1 cellular context compared by ENCODE assay signal in the genomic region with DNA sequence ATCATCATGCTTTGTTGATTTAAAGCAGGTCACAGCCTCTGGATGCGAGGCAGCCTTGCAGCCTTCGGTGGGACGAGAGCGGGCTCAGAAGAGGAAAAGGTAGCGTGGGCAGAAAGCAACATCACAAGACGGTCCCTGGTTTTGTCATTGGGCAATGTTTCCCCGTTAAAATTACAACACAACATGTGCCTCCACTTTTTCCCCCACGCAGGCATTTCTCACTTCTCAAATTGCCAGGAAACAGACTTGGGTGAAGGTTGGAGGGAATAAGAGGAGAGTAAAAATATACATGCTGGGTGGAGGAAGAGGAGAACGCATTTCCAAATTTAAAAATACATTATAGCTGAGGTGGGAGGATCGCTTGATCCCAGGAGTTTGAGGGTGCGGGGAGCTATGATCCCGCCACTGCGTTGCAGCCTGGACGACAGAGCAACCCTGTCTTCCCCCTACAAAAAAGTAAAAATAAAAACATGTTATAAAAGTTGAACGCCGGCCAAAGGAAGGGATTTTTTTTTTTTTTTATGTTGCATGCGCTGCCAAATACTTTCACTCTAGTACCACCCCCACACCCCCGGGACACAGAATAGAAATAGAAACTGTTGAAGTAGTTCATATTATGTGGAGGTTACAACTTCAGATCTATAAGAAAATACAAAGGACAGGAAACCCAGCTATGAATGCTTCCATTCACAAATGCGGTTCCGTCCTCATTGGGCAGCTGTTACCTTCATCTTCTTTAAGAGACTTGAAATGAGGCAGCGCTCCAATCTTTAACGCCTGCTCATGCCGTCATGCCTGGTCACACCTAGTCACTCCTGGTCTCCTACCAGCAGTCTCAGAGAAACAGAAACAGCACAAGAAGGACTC.
TF ChIP-seq lines count a peak whose summit lies in the region.

No MANE protein-coding gene starts in this region.

TF ChIP-seq in GM12878, 131 proteins besides CTCF, POLR2A, EP300 and RAD21:
- TF ChIP-seq, protein P1, sequence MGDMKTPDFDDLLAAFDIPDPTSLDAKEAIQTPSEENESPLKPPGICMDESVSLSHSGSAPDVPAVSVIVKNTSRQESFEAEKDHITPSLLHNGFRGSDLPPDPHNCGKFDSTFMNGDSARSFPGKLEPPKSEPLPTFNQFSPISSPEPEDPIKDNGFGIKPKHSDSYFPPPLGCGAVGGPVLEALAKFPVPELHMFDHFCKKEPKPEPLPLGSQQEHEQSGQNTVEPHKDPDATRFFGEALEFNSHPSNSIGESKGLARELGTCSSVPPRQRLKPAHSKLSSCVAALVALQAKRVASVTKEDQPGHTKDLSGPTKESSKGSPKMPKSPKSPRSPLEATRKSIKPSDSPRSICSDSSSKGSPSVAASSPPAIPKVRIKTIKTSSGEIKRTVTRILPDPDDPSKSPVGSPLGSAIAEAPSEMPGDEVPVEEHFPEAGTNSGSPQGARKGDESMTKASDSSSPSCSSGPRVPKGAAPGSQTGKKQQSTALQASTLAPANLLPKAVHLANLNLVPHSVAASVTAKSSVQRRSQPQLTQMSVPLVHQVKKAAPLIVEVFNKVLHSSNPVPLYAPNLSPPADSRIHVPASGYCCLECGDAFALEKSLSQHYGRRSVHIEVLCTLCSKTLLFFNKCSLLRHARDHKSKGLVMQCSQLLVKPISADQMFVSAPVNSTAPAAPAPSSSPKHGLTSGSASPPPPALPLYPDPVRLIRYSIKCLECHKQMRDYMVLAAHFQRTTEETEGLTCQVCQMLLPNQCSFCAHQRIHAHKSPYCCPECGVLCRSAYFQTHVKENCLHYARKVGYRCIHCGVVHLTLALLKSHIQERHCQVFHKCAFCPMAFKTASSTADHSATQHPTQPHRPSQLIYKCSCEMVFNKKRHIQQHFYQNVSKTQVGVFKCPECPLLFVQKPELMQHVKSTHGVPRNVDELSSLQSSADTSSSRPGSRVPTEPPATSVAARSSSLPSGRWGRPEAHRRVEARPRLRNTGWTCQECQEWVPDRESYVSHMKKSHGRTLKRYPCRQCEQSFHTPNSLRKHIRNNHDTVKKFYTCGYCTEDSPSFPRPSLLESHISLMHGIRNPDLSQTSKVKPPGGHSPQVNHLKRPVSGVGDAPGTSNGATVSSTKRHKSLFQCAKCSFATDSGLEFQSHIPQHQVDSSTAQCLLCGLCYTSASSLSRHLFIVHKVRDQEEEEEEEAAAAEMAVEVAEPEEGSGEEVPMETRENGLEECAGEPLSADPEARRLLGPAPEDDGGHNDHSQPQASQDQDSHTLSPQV (IDR thresholded peaks at IDR 0.05), result no peak
- peak; percentile 31; the same call in 1 of the 2 replicates for TF ChIP-seq CREM (IDR thresholded peaks at IDR 0.05; ENCODE audit: low read depth)
- TF ChIP-seq NFIC (IDR thresholded peaks at IDR 0.05; ENCODE audit: low read depth, low read length), result peak; percentile 42; the same call in 1 of the 2 replicates
- TF ChIP-seq ZNF384 (IDR thresholded peaks at IDR 0.05; ENCODE audit: borderline replicate concordance, low read depth, low read length), result peak; percentile 37; the same call in 1 of the 2 replicates
- TF ChIP-seq EED (IDR thresholded peaks at IDR 0.05; ENCODE audit: low read depth), result no peak
- no peak for TF ChIP-seq STAT1 (conservative IDR thresholded peaks at IDR 0.05)
- no peak for TF ChIP-seq FOXM1 (IDR thresholded peaks at IDR 0.05; ENCODE audit: low read depth, low read length)
- TF ChIP-seq, protein P2, sequence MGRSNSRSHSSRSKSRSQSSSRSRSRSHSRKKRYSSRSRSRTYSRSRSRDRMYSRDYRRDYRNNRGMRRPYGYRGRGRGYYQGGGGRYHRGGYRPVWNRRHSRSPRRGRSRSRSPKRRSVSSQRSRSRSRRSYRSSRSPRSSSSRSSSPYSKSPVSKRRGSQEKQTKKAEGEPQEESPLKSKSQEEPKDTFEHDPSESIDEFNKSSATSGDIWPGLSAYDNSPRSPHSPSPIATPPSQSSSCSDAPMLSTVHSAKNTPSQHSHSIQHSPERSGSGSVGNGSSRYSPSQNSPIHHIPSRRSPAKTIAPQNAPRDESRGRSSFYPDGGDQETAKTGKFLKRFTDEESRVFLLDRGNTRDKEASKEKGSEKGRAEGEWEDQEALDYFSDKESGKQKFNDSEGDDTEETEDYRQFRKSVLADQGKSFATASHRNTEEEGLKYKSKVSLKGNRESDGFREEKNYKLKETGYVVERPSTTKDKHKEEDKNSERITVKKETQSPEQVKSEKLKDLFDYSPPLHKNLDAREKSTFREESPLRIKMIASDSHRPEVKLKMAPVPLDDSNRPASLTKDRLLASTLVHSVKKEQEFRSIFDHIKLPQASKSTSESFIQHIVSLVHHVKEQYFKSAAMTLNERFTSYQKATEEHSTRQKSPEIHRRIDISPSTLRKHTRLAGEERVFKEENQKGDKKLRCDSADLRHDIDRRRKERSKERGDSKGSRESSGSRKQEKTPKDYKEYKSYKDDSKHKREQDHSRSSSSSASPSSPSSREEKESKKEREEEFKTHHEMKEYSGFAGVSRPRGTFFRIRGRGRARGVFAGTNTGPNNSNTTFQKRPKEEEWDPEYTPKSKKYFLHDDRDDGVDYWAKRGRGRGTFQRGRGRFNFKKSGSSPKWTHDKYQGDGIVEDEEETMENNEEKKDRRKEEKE (IDR thresholded peaks at IDR 0.05), result no peak
- TF ChIP-seq PAX8 (IDR thresholded peaks at IDR 0.05), result no peak
- 0 out of 2 replicates have a peak, but pooled peaks have one; percentile 24 for TF ChIP-seq MEF2A (IDR thresholded peaks at IDR 0.05; ENCODE audit: insufficient read depth, low read depth, low read length)
- TF ChIP-seq HCFC1 (IDR thresholded peaks at IDR 0.05; ENCODE audit: low read length), result no peak
- no peak for TF ChIP-seq POLR2AphosphoS5 (IDR thresholded peaks at IDR 0.05; ENCODE audit: low read length)
- TF ChIP-seq CREB1 (IDR thresholded peaks at IDR 0.05; ENCODE audit: low read depth), result peak; percentile 66; the same call in 1 of the 2 replicates
- no peak for TF ChIP-seq IRF4 (IDR thresholded peaks at IDR 0.05; ENCODE audit: low read depth, low read length)
- TF ChIP-seq SIN3A (IDR thresholded peaks at IDR 0.05; ENCODE audit: low read depth, low read length), result no peak
- no peak for TF ChIP-seq NR2C1 (IDR thresholded peaks at IDR 0.05)
- TF ChIP-seq SMAD5 (IDR thresholded peaks at IDR 0.05; ENCODE audit: low read depth), result no peak
- TF ChIP-seq NR2C2 (IDR thresholded peaks at IDR 0.05; ENCODE audit: borderline replicate concordance, control insufficient read depth, insufficient read length, low read depth), result no peak
- no peak for TF ChIP-seq HDAC2 (IDR thresholded peaks at IDR 0.05)
- TF ChIP-seq POU2F2 (IDR thresholded peaks at IDR 0.05; ENCODE audit: borderline replicate concordance, low read depth, low read length), result no peak
- TF ChIP-seq, protein P3, sequence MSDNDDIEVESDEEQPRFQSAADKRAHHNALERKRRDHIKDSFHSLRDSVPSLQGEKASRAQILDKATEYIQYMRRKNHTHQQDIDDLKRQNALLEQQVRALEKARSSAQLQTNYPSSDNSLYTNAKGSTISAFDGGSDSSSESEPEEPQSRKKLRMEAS (IDR thresholded peaks at IDR 0.05; ENCODE audit: low read depth, low read length), result no peak
- peak; percentile 26; the same call in 1 of the 2 replicates for TF ChIP-seq ATF7 (IDR thresholded peaks at IDR 0.05; ENCODE audit: low read depth)
- TF ChIP-seq, protein P4, sequence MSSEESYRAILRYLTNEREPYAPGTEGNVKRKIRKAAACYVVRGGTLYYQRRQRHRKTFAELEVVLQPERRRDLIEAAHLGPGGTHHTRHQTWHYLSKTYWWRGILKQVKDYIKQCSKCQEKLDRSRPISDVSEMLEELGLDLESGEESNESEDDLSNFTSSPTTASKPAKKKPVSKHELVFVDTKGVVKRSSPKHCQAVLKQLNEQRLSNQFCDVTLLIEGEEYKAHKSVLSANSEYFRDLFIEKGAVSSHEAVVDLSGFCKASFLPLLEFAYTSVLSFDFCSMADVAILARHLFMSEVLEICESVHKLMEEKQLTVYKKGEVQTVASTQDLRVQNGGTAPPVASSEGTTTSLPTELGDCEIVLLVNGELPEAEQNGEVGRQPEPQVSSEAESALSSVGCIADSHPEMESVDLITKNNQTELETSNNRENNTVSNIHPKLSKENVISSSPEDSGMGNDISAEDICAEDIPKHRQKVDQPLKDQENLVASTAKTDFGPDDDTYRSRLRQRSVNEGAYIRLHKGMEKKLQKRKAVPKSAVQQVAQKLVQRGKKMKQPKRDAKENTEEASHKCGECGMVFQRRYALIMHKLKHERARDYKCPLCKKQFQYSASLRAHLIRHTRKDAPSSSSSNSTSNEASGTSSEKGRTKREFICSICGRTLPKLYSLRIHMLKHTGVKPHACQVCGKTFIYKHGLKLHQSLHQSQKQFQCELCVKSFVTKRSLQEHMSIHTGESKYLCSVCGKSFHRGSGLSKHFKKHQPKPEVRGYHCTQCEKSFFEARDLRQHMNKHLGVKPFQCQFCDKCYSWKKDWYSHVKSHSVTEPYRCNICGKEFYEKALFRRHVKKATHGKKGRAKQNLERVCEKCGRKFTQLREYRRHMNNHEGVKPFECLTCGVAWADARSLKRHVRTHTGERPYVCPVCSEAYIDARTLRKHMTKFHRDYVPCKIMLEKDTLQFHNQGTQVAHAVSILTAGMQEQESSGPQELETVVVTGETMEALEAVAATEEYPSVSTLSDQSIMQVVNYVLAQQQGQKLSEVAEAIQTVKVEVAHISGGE (CRISPR knock-in tag; IDR thresholded peaks at IDR 0.05), result no peak
